In the genomic region with DNA sequence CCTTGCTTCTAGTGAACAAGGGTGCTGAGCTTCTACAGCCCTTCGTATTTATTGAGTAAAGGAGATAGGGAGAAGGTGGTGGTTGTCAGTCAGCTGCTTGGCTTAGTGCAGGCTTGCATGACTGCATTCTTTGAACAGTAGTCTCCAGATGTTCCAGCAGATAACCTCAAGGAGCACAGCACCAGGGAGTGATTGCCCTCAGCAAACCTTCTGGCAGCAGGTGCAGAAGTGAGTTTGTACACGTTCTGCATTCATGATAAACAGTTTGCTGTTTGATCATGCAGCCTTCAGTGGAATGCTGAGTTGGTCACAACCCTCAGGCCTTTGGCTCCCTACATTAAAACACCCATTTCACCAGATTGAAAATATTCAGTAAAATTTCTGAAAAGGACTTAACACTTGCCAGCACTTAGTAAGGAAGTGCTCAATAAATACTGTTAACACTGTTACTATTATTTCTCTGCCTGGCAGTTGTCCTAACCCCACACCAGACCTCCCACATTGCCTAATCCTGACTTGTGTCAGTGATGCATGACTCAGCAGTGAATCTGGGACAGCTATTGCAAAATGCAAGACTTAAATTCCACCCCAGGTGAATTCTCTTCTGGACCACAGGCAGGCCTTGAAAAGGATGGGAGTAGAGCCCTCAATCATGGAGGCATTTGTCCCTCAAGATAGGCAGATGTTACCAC, we compare ENCODE assay signal across 13 cellular contexts. TPM values are rescaled to one million over a fixed set of nuclear protein-coding genes. Genes with fewer than 3 reads are reported as not detected.
DNase-seq lines count a peak whose midpoint lies in the region; ATAC-seq and TF ChIP-seq lines count a peak whose summit lies in the region.
"Had no signal": no experiment of that assay in that cellular context is flagged by ENCODE, and none has a peak within 500 bp of the region (broad histone marks: within the 10 kb centered on the region; RNA-seq: fewer than 3 reads in every experiment).

No MANE protein-coding gene starts in this region.

- no peak for TF ChIP-seq POLR2A in NB4 (IDR thresholded peaks at IDR 0.05; ENCODE audit: extremely low read depth, insufficient read length)

- no peak overlapping the region for H3K4me3 ChIP-seq in NB4 (ENCODE audit: low read depth, low read length)
- no peak overlapping the region for H3K4me3 ChIP-seq in epithelial cell of esophagus (ENCODE audit: low read length)
- H3K4me3 ChIP-seq: colonic mucosa had no signal

- TF ChIP-seq CTCF in NB4 (IDR thresholded peaks at IDR 0.05; ENCODE audit: low read depth, low read length) (no peak), epithelial cell of esophagus (IDR thresholded peaks at IDR 0.05; ENCODE audit: insufficient read depth, low read depth, low read length, missing control alignments) (no peak), omental fat pad (IDR thresholded peaks at IDR 0.05) (no peak)

- DNase-seq in EH (ENCODE audit: low read depth) (peak; percentile 77), NB4 (ENCODE audit: low read depth) (peak; percentile 79), epithelial cell of esophagus (ENCODE audit: low read depth) (peak; percentile 96), omental fat pad (ENCODE audit: low spot score) (no peak), NCI-H510A treated with DMSO at 0.1 percent for 48 hours (lab: John Stamatoyannopoulos, UW) (no peak), Ammon's horn (ENCODE audit: low spot score) (no peak)
- DNase-seq: colonic mucosa; DMS79; NCI-H1436; stimulated activated CD4-positive, alpha-beta T cell treated with anti-CD3 and anti-CD28 coated beads, Interleukin-1b, Interleukin-23, amount 100 ng/mL, for 48 hours had no signal

- ATAC-seq in omental fat pad (ENCODE audit: low FRiP score) (peak; percentile 72), GM21619 (IDR thresholded peaks at IDR 0.05; ENCODE audit: unreplicated experiment) (no peak), GM18873 (IDR thresholded peaks at IDR 0.05; ENCODE audit: low FRiP score, unreplicated experiment) (no peak)

RNA-seq across cellular contexts. Expression of a gene that starts 18.9 kb away (rescaled TPM):
- total RNA-seq in omental fat pad, result under 1 TPM; 0.06 to 0.72 (median 0.30) TPM

RNA-seq across cellular contexts. Expression of a gene that starts 38.5 kb away (rescaled TPM):
- not detected for total RNA-seq in omental fat pad
- total RNA-seq: natural killer cell treated with Interleukin-12 subunit alpha and Interleukin-12 subunit beta and Interleukin-15 and Interleukin-18, amount 100 ng/mL, for 72 hours had no signal

RNA-seq across cellular contexts. Expression of a gene that starts 44.1 kb away (rescaled TPM):
- total RNA-seq in omental fat pad, result 10 to 100 TPM; 10.6 to 17.7 (median 15.2) TPM

Comparison
In these comparisons a context has a peak if more than half of its experiments do, and no peak if none do; other contexts are left out.
1. DNase-seq: peak in EH (single experiment), NB4 (single experiment) and epithelial cell of esophagus (single experiment); none in omental fat pad (single experiment), NCI-H510A treated with DMSO at 0.1 percent for 48 hours (single experiment) and Ammon's horn (single experiment).